Comparison of ENCODE assay signal across 1 cellular context in the genomic region with DNA sequence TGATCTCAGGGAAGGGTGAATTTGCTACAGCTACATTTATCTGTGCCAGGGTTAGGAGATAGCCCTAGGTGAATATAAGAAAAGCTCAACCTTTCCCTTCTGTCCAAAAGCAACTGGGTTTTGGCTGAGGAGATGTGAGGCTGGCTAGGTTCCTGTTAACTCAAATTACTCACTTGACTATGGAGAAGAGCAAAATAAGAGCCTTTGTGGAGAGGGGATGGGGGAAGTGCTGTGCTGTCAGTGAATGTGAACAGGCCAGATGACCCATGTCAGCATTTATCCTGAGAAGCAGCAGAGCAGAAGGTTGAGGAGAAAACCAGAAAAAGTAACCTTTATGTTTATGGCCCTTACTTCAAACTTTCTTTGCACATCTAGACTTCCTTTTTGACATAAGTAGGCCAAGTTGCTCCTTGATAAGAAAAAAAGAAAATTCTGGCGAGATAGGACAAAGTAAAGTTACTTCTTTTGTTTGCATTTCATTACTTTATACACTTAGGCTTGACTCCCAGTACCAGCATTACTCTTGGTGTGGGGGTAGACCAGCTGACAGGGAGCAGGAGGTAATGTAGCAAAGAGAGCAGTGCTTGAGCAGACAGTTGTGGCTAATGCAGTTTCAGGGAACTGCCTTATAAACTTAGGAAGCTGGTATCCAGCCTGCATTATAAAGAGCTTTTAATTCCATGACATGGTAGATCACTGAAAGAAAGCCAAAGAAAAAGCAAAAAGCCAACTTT.
TF ChIP-seq lines count a peak whose summit lies in the region.

No MANE protein-coding gene starts in this region.

TF ChIP-seq in GM23338, 12 proteins besides CTCF, POLR2A, EP300 and RAD21 (continued from another document):
- TF ChIP-seq ZNF462 (CRISPR knock-in tag; IDR thresholded peaks at IDR 0.05) (no peak), ZNF114 (CRISPR knock-in tag; IDR thresholded peaks at IDR 0.05) (no peak), ETS1 (IDR thresholded peaks at IDR 0.05) (no peak), EZH2 (IDR thresholded peaks at IDR 0.05; ENCODE audit: low read depth, unreplicated experiment) (no peak), STAT1 (IDR thresholded peaks at IDR 0.05; ENCODE audit: unreplicated experiment) (no peak), CREB1 (CRISPR knock-in tag; IDR thresholded peaks at IDR 0.05; ENCODE audit: low read depth) (no peak), NANOG (IDR thresholded peaks at IDR 0.05; ENCODE audit: borderline replicate concordance) (no peak)
